In the genomic region with DNA sequence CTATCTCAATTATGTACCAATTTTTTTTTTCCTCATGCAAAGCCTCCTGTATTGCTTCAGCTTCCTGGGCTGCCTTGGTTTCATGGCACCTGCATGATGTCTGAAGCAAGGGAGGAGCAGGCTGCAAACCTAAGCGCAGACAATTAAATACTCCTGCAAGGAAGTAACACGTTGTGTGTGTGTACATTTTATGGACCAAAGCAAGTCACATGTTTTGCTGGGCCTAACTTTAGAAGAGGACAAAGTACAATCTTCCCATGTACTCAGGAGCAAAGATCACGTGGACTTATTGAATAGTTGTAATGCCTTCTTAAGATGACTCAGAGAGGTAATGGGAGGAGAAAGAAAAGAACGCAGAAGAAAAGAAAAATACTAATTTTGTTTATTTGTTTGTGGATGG, we compare ENCODE assay signal across 13 cellular contexts.
DNase-seq lines count a peak whose midpoint lies in the region; ATAC-seq and FAIRE-seq lines count a peak whose summit lies in the region.
"Had no signal": no experiment of that assay in that cellular context is flagged by ENCODE, and none has a peak within 500 bp of the region (broad histone marks: within the 10 kb centered on the region; RNA-seq: fewer than 3 reads in every experiment).

No MANE protein-coding gene starts in this region.

- FAIRE-seq in colon (lab: Jason Lieb, UNC): peak; percentile 31
- FAIRE-seq: G401.6, GM12891, GM19239, H1 had no signal

- peak; percentile 100 for ATAC-seq in left colon
- ATAC-seq in HG03045 (IDR thresholded peaks at IDR 0.05; ENCODE audit: unreplicated experiment): no peak
- no peak for ATAC-seq in stimulated activated memory B cell treated with anti-CD40 and anti-IgM and Interleukin-4, amounts not matched to agents 10 μg/mL and 1 μg/mL and 100 μg/mL, for 72 hours
- ATAC-seq: CD8-positive, alpha-beta T cell had no signal

- H3K36me3 Mint-ChIP-seq in stimulated activated memory B cell treated with anti-CD40 and anti-IgM and Interleukin-4, amounts not matched to agents 10 μg/mL and 1 μg/mL and 100 μg/mL, for 72 hours: no peaks in the 10 kb centered on the region
- H3K36me3 Mint-ChIP-seq: CD8-positive, alpha-beta T cell had no signal

- intact Hi-C loops in left colon (cut with DNase I, micrococcal nuclease): no loop called here

- H3K4me3 Mint-ChIP-seq in stimulated activated memory B cell treated with anti-CD40 and anti-IgM and Interleukin-4, amounts not matched to agents 10 μg/mL and 1 μg/mL and 100 μg/mL, for 72 hours: no peak overlapping the region
- H3K4me3 Mint-ChIP-seq: B cell; CD8-positive, alpha-beta T cell had no signal

- H3K27ac Mint-ChIP-seq in stimulated activated memory B cell treated with anti-CD40 and anti-IgM and Interleukin-4, amounts not matched to agents 10 μg/mL and 1 μg/mL and 100 μg/mL, for 72 hours: no peak overlapping the region
- H3K27ac Mint-ChIP-seq: B cell; CD8-positive, alpha-beta T cell had no signal

- H3K27me3 Mint-ChIP-seq in stimulated activated memory B cell treated with anti-CD40 and anti-IgM and Interleukin-4, amounts not matched to agents 10 μg/mL and 1 μg/mL and 100 μg/mL, for 72 hours: no peaks in the 10 kb centered on the region
- H3K27me3 Mint-ChIP-seq: B cell had no signal

- peaks cover 11% of the 10 kb centered on the region for H3K9me3 Mint-ChIP-seq in stimulated activated memory B cell treated with anti-CD40 and anti-IgM and Interleukin-4, amounts not matched to agents 10 μg/mL and 1 μg/mL and 100 μg/mL, for 72 hours

- no peaks in the 10 kb centered on the region for H3K4me1 Mint-ChIP-seq in stimulated activated memory B cell treated with anti-CD40 and anti-IgM and Interleukin-4, amounts not matched to agents 10 μg/mL and 1 μg/mL and 100 μg/mL, for 72 hours
- H3K4me1 Mint-ChIP-seq: B cell had no signal

- DNase-seq in HT-29 (ENCODE audit: low spot score) (peak; percentile 74), left colon (peak; percentile 23 to 45), UCSD-AML1 (lab: John Stamatoyannopoulos, UW; ENCODE audit: unreplicated experiment) (no peak)
- DNase-seq: Calu3; CD8-positive, alpha-beta T cell had no signal
